Comparison of ENCODE assay signal across 8 cellular contexts in the genomic region with DNA sequence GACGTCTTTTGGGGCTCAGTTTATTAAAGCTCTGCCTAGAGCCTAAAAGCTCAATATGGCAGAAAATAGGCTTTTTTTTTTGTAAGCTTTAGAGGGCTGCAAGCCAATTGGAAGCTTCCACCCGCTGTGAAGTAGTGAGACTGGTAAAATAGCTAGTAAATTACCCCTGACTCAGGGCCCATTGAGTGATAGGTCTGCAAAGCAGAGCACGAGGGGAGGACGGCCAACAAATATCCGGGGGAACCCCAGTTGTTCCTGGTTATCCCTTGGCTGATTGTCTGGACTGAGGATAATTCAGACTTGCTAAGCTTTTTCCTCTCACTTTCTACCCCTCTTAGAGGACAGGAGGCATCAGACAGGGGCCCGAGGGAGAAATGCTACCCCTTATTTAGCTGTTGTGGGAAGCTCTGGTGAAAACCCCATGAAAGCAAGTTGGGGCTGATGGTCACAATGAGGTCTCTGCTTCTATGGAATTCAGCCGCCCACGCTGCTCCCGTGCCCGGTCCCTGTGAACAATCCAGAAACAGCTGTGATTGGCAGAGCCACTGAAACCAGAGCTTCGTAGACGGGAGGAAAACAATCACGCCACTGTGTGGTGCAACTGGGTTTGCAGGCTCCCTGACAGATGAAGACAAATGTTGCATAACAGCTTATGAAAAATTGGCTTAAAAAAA.
DNase-seq lines count a peak whose midpoint lies in the region; ATAC-seq and TF ChIP-seq lines count a peak whose summit lies in the region.

No MANE protein-coding gene starts in this region.

- H3K36me3 Mint-ChIP-seq in progenitor cell of endocrine pancreas (ENCODE audit: insufficient read depth) = no peaks in the 10 kb centered on the region

- intact Hi-C loops in cardiac septum (cut with DNase I) = loop anchor here (1.0 kb wide), 1 partner anchor 263 kb away; no protein-coding TSS in a partner anchor

- in situ Hi-C loops in GM13976 (cut with MboI; ENCODE audit: low sequenced_read_pairs, unreplicated experiment) = loop anchor here (10.0 kb wide), 1 partner anchor 87 kb away; no protein-coding TSS in a partner anchor

- peak overlapping the region; percentile 47 for H3K27ac Mint-ChIP-seq in progenitor cell of endocrine pancreas

- H3K9me3 Mint-ChIP-seq in progenitor cell of endocrine pancreas (ENCODE audit: low read depth) = no peaks in the 10 kb centered on the region

- H3K27me3 ChIP-seq in MG63 = 0 out of 2 replicates have a peak, but pooled peaks cover 4% of the 10 kb centered on the region

- no peak overlapping the region for H3K4me3 Mint-ChIP-seq in progenitor cell of endocrine pancreas (ENCODE audit: low read depth)

- DNase-seq in AG20443 (ENCODE audit: low spot score) (peak; percentile 92), MG63 (peak; percentile 90), amniotic stem cell (lab: John Stamatoyannopoulos, UW) (peak; percentile 74), cardiac septum (ENCODE audit: low spot score) (peak; percentile 85), progenitor cell of endocrine pancreas (ENCODE audit: low spot score, unreplicated experiment) (no peak), GM13976 (ENCODE audit: low spot score) (no peak)

- ATAC-seq in GM19395 (IDR thresholded peaks at IDR 0.05; ENCODE audit: unreplicated experiment) (no peak), HG02571 (IDR thresholded peaks at IDR 0.05; ENCODE audit: unreplicated experiment) (no peak)

- no peak overlapping the region for H3K4me3 ChIP-seq in MG63

- TF ChIP-seq CTCF in progenitor cell of endocrine pancreas (IDR thresholded peaks at IDR 0.05; ENCODE audit: unreplicated experiment) = peak; percentile 42
- TF ChIP-seq CTCF in GM13976 (IDR thresholded peaks at IDR 0.05; ENCODE audit: borderline replicate concordance, control extremely low read depth, extremely low read depth, insufficient read depth, missing control alignments) = no peak

- no peaks in the 10 kb centered on the region for H3K36me3 ChIP-seq in MG63

- peaks cover 15% of the 10 kb centered on the region for H3K4me1 Mint-ChIP-seq in progenitor cell of endocrine pancreas (ENCODE audit: low read depth)

- H3K9me3 ChIP-seq in MG63 = no peaks in the 10 kb centered on the region

- H3K27me3 Mint-ChIP-seq in progenitor cell of endocrine pancreas = peaks cover 12% of the 10 kb centered on the region

Comparison
In these comparisons a context has a peak if more than half of its experiments do, and no peak if none do; other contexts are left out.
1. DNase-seq: peak in AG20443 (single experiment), MG63 (single experiment), amniotic stem cell (single experiment) and cardiac septum (single experiment); none in progenitor cell of endocrine pancreas (single experiment) and GM13976 (single experiment).